In genomic region chr12:111353603-111354295, GRCh38 we compare ENCODE assay signal across 18 cellular contexts.
"Had no signal": no experiment of that assay in that cellular context is flagged by ENCODE, and none has a peak within 500 bp of the region (broad histone marks: within the 10 kb centered on the region; RNA-seq: fewer than 3 reads in every experiment).

No MANE protein-coding gene starts in this region.

- H3K9ac ChIP-seq: parathyroid adenoma had no signal

- H3K4me1 ChIP-seq: colonic mucosa, parathyroid adenoma, sigmoid colon, upper lobe of right lung had no signal

- H3K27me3 Mint-ChIP-seq: central memory CD8-positive, alpha-beta T cell; stimulated activated memory B cell treated with anti-CD40 and anti-IgM and Interleukin-4, amounts not matched to agents 10 μg/mL and 1 μg/mL and 100 μg/mL, for 72 hours had no signal

- ATAC-seq: activated CD4-positive, CD25-positive, alpha-beta regulatory T cell treated with anti-CD3 and anti-CD28 coated beads, Interleukin-2, amount 50 U/mL, for 24 hours; activated T-cell treated with anti-CD3 and anti-CD28 coated beads, Interleukin-2, amount 50 U/mL, for 72 hours; natural killer cell; stimulated activated memory B cell treated with anti-CD40 and anti-IgM and Interleukin-4, amounts not matched to agents 10 μg/mL and 1 μg/mL and 100 μg/mL, for 72 hours; upper lobe of right lung had no signal

- H3K27me3 ChIP-seq: colonic mucosa, neutrophil, sigmoid colon, upper lobe of right lung had no signal

- H3K4me3 Mint-ChIP-seq: activated T-cell treated with anti-CD3 and anti-CD28 coated beads, Interleukin-2, amount 50 U/mL, for 72 hours; central memory CD8-positive, alpha-beta T cell; natural killer cell; stimulated activated memory B cell treated with anti-CD40 and anti-IgM and Interleukin-4, amounts not matched to agents 10 μg/mL and 1 μg/mL and 100 μg/mL, for 72 hours had no signal

- DNase-seq: activated effector memory CD4-positive, alpha-beta T cell treated with anti-CD3 and anti-CD28 coated beads, Interleukin-2, amount 50 U/mL, for 16 hours; activated naive CD4-positive, alpha-beta T cell treated with anti-CD3 and anti-CD28 coated beads, Interleukin-2, amount 50 U/mL, for 16 hours; activated T-cell treated with anti-CD3 and anti-CD28 coated beads, Interleukin-2, amount 50 U/mL, for 72 hours; aorta; colonic mucosa; erythroblast; foreskin melanocyte; hypothalamus; natural killer cell; sigmoid colon; stimulated activated CD4-positive, alpha-beta T cell treated with anti-CD3 and anti-CD28 coated beads, Interleukin-4, amount 100 ng/mL, for 24 hours; T1000; upper lobe of right lung had no signal

- H3K9me3 ChIP-seq: colonic mucosa, neutrophil, upper lobe of right lung had no signal

- H3K36me3 Mint-ChIP-seq: natural killer cell; stimulated activated memory B cell treated with anti-CD40 and anti-IgM and Interleukin-4, amounts not matched to agents 10 μg/mL and 1 μg/mL and 100 μg/mL, for 72 hours had no signal

- H3K4me1 Mint-ChIP-seq: central memory CD8-positive, alpha-beta T cell; natural killer cell had no signal

- H3K27ac ChIP-seq: colonic mucosa, neutrophil, parathyroid adenoma, sigmoid colon, upper lobe of right lung had no signal

- H3K9me3 Mint-ChIP-seq: central memory CD8-positive, alpha-beta T cell; natural killer cell had no signal

- H3K4me3 ChIP-seq: colonic mucosa, sigmoid colon, upper lobe of right lung had no signal

- H3K79me2 ChIP-seq: parathyroid adenoma had no signal

- H3K36me3 ChIP-seq: colonic mucosa, neutrophil, sigmoid colon, upper lobe of right lung had no signal

- H3K27ac Mint-ChIP-seq: activated T-cell treated with anti-CD3 and anti-CD28 coated beads, Interleukin-2, amount 50 U/mL, for 72 hours; natural killer cell; stimulated activated memory B cell treated with anti-CD40 and anti-IgM and Interleukin-4, amounts not matched to agents 10 μg/mL and 1 μg/mL and 100 μg/mL, for 72 hours had no signal

- H2AFZ ChIP-seq: parathyroid adenoma had no signal
